In genomic region chr12:105580841-105581352, GRCh38 we compare ENCODE assay signal across 1 cellular context.
TF ChIP-seq lines count a peak whose summit lies in the region.

No MANE protein-coding gene starts in this region.

TF ChIP-seq in HEK293, 187 proteins besides CTCF, POLR2A, EP300 and RAD21 (continued from another document):
- TF ChIP-seq, protein P1, sequence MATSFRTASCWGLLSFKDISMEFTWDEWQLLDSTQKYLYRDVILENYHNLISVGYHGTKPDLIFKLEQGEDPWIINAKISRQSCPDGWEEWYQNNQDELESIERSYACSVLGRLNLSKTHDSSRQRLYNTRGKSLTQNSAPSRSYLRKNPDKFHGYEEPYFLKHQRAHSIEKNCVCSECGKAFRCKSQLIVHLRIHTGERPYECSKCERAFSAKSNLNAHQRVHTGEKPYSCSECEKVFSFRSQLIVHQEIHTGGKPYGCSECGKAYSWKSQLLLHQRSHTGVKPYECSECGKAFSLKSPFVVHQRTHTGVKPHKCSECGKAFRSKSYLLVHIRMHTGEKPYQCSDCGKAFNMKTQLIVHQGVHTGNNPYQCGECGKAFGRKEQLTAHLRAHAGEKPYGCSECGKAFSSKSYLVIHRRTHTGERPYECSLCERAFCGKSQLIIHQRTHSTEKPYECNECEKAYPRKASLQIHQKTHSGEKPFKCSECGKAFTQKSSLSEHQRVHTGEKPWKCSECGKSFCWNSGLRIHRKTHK (tag by site-specific recombination; IDR thresholded peaks at IDR 0.05) = no peak
- TF ChIP-seq ZBTB44 (tag by site-specific recombination; IDR thresholded peaks at IDR 0.05) = no peak
- TF ChIP-seq ZNF488 (tag by site-specific recombination; IDR thresholded peaks at IDR 0.05) = peak; percentile 31; the same call in 1 of the 2 replicates
- TF ChIP-seq, protein P2, sequence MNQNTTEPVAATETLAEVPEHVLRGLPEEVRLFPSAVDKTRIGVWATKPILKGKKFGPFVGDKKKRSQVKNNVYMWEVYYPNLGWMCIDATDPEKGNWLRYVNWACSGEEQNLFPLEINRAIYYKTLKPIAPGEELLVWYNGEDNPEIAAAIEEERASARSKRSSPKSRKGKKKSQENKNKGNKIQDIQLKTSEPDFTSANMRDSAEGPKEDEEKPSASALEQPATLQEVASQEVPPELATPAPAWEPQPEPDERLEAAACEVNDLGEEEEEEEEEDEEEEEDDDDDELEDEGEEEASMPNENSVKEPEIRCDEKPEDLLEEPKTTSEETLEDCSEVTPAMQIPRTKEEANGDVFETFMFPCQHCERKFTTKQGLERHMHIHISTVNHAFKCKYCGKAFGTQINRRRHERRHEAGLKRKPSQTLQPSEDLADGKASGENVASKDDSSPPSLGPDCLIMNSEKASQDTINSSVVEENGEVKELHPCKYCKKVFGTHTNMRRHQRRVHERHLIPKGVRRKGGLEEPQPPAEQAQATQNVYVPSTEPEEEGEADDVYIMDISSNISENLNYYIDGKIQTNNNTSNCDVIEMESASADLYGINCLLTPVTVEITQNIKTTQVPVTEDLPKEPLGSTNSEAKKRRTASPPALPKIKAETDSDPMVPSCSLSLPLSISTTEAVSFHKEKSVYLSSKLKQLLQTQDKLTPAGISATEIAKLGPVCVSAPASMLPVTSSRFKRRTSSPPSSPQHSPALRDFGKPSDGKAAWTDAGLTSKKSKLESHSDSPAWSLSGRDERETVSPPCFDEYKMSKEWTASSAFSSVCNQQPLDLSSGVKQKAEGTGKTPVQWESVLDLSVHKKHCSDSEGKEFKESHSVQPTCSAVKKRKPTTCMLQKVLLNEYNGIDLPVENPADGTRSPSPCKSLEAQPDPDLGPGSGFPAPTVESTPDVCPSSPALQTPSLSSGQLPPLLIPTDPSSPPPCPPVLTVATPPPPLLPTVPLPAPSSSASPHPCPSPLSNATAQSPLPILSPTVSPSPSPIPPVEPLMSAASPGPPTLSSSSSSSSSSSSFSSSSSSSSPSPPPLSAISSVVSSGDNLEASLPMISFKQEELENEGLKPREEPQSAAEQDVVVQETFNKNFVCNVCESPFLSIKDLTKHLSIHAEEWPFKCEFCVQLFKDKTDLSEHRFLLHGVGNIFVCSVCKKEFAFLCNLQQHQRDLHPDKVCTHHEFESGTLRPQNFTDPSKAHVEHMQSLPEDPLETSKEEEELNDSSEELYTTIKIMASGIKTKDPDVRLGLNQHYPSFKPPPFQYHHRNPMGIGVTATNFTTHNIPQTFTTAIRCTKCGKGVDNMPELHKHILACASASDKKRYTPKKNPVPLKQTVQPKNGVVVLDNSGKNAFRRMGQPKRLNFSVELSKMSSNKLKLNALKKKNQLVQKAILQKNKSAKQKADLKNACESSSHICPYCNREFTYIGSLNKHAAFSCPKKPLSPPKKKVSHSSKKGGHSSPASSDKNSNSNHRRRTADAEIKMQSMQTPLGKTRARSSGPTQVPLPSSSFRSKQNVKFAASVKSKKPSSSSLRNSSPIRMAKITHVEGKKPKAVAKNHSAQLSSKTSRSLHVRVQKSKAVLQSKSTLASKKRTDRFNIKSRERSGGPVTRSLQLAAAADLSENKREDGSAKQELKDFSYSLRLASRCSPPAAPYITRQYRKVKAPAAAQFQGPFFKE (tag by site-specific recombination; IDR thresholded peaks at IDR 0.05; ENCODE audit: borderline replicate concordance) = no peak
- TF ChIP-seq ZFP69B (tag by site-specific recombination; IDR thresholded peaks at IDR 0.05) = peak; percentile 22; the same call in 1 of the 2 replicates
- TF ChIP-seq ZNF560 (tag by site-specific recombination; IDR thresholded peaks at IDR 0.05; ENCODE audit: borderline replicate concordance) = no peak
- TF ChIP-seq, protein P3, sequence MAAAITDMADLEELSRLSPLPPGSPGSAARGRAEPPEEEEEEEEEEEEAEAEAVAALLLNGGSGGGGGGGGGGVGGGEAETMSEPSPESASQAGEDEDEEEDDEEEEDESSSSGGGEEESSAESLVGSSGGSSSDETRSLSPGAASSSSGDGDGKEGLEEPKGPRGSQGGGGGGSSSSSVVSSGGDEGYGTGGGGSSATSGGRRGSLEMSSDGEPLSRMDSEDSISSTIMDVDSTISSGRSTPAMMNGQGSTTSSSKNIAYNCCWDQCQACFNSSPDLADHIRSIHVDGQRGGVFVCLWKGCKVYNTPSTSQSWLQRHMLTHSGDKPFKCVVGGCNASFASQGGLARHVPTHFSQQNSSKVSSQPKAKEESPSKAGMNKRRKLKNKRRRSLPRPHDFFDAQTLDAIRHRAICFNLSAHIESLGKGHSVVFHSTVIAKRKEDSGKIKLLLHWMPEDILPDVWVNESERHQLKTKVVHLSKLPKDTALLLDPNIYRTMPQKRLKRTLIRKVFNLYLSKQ (tag by site-specific recombination; IDR thresholded peaks at IDR 0.05; ENCODE audit: borderline replicate concordance) = no peak
- no peak for TF ChIP-seq ZNF777 (tag by site-specific recombination; IDR thresholded peaks at IDR 0.05; ENCODE audit: borderline replicate concordance)
- peak; percentile 82 for TF ChIP-seq ZNF18 (tag by site-specific recombination; IDR thresholded peaks at IDR 0.05)
- TF ChIP-seq SP7 (tag by site-specific recombination; IDR thresholded peaks at IDR 0.05) = peak; percentile 95
- no peak for TF ChIP-seq ZNF792 (tag by site-specific recombination; IDR thresholded peaks at IDR 0.05)
- TF ChIP-seq GFI1B (tag by site-specific recombination; IDR thresholded peaks at IDR 0.05) = no peak
- no peak for TF ChIP-seq ELK4 (IDR thresholded peaks at IDR 0.05; ENCODE audit: borderline replicate concordance, low read depth, low read length)
- TF ChIP-seq SP2 (tag by site-specific recombination; IDR thresholded peaks at IDR 0.05) = no peak
- no peak for TF ChIP-seq ZNF341 (tag by site-specific recombination; IDR thresholded peaks at IDR 0.05; ENCODE audit: low read depth)
- TF ChIP-seq ZNF292 (tag by site-specific recombination; IDR thresholded peaks at IDR 0.05; ENCODE audit: borderline replicate concordance, low read depth) = no peak
- TF ChIP-seq ZNF19 (tag by site-specific recombination; IDR thresholded peaks at IDR 0.05; ENCODE audit: low read depth) = no peak
- TF ChIP-seq ZNF221 (tag by site-specific recombination; IDR thresholded peaks at IDR 0.05; ENCODE audit: borderline replicate concordance) = no peak
- TF ChIP-seq, protein P4, sequence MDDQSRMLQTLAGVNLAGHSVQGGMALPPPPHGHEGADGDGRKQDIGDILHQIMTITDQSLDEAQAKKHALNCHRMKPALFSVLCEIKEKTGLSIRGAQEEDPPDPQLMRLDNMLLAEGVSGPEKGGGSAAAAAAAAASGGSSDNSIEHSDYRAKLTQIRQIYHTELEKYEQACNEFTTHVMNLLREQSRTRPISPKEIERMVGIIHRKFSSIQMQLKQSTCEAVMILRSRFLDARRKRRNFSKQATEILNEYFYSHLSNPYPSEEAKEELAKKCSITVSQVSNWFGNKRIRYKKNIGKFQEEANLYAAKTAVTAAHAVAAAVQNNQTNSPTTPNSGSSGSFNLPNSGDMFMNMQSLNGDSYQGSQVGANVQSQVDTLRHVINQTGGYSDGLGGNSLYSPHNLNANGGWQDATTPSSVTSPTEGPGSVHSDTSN (CRISPR knock-in tag; IDR thresholded peaks at IDR 0.05) = no peak
- no peak for TF ChIP-seq ZNF2 (tag by site-specific recombination; IDR thresholded peaks at IDR 0.05)
- TF ChIP-seq ZNF518A (tag by site-specific recombination; conservative IDR thresholded peaks at IDR 0.05; ENCODE audit: low read depth) = peak; percentile 56; the same call in 1 of the 2 replicates
- TF ChIP-seq ZNF302 (tag by site-specific recombination; IDR thresholded peaks at IDR 0.05; ENCODE audit: low read depth) = no peak
- no peak for TF ChIP-seq ZNF174 (tag by site-specific recombination; IDR thresholded peaks at IDR 0.05)
- TF ChIP-seq ZSCAN23 (tag by site-specific recombination; IDR thresholded peaks at IDR 0.05) = no peak
- TF ChIP-seq ZNF350 (tag by site-specific recombination; IDR thresholded peaks at IDR 0.05) = no peak
- no peak for TF ChIP-seq ZNF10 (tag by site-specific recombination; IDR thresholded peaks at IDR 0.05)
- TF ChIP-seq, protein P5, sequence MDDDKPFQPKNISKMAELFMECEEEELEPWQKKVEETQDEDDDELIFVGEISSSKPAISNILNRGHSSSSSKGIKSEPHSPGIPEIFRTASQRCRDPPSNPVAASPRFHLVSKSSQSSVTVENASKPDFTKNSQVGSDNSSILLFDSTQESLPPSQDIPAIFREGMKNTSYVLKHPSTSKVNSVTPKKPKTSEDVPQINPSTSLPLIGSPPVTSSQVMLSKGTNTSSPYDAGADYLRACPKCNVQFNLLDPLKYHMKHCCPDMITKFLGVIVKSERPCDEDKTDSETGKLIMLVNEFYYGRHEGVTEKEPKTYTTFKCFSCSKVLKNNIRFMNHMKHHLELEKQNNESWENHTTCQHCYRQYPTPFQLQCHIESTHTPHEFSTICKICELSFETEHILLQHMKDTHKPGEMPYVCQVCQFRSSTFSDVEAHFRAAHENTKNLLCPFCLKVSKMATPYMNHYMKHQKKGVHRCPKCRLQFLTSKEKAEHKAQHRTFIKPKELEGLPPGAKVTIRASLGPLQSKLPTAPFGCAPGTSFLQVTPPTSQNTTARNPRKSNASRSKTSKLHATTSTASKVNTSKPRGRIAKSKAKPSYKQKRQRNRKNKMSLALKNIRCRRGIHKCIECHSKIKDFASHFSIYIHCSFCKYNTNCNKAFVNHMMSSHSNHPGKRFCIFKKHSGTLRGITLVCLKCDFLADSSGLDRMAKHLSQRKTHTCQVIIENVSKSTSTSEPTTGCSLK (tag by site-specific recombination; IDR thresholded peaks at IDR 0.05) = no peak
